In the genomic region with DNA sequence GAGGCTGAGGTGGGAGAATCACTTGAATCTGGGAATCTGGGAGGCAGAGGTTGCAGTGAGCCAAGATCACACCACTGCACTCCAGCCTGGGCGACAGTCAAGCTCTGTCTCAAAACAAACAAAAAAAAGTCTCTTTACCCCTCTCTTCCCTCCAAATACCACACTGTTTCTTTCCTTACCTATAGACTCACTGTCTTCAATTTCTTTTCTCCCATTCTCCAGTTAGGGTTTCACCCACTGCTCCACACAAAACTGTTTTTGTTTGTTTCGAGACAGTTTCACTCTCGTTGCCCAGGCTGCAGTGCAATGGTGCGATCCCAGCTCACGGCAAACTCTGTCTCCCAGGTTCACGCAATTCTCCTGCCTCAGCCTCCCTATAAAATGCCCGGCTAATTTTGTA, we compare ENCODE assay signal across 33 cellular contexts. TPM values are rescaled to one million over a fixed set of nuclear protein-coding genes. Genes with fewer than 3 reads are reported as not detected.
"Had no signal": no experiment of that assay in that cellular context is flagged by ENCODE, and none has a peak within 500 bp of the region (broad histone marks: within the 10 kb centered on the region; RNA-seq: fewer than 3 reads in every experiment).

No MANE protein-coding gene starts in this region.

- H3K27ac Mint-ChIP-seq: activated CD4-positive, alpha-beta T cell treated with anti-CD3 and anti-CD28 coated beads for 36 hours; activated naive CD8-positive, alpha-beta T cell had no signal

- H3K9me3 Mint-ChIP-seq: naive B cell; nephron progenitor cell; stimulated activated memory B cell treated with anti-CD40 and anti-IgM and Interleukin-4, amounts not matched to agents 10 μg/mL and 1 μg/mL and 100 μg/mL, for 72 hours had no signal

- H3K27ac ChIP-seq: body of pancreas, cardiac muscle cell, colonic mucosa, gastroesophageal sphincter, pancreas, prostate gland, skin epidermis, testis, transverse colon had no signal

- H3K4me3 ChIP-seq: body of pancreas, cardiac muscle cell, colonic mucosa, dorsolateral prefrontal cortex, gastroesophageal sphincter, pancreas, prostate gland, skin epidermis, testis, transverse colon had no signal

- H3K36me3 Mint-ChIP-seq: activated naive CD8-positive, alpha-beta T cell had no signal

- DNase-seq: activated CD4-positive, alpha-beta T cell treated with anti-CD3 and anti-CD28 coated beads for 36 hours; activated CD4-positive, CD25-positive, alpha-beta regulatory T cell; activated CD8-positive, alpha-beta memory T cell treated with anti-CD3 and anti-CD28 coated beads for 24 hours; activated gamma-delta T cell; anterior cingulate cortex; body of pancreas; cerebellar nuclear complex; colonic mucosa; dorsolateral prefrontal cortex; effector memory CD4-positive, alpha-beta T cell; hippocampal formation; left cardiac atrium; mammary epithelial cell; naive B cell; nephron progenitor cell; retina; stimulated activated CD4-positive, alpha-beta T cell treated with anti-CD3 and anti-CD28 coated beads, Interleukin-4, amount 100 ng/mL, for 24 hours; testis; transverse colon had no signal

- H3K4me1 ChIP-seq: colonic mucosa, prostate gland had no signal

- H3K27me3 ChIP-seq: body of pancreas, cardiac muscle cell, colonic mucosa, dorsolateral prefrontal cortex, gastroesophageal sphincter, pancreas, testis, transverse colon had no signal

- H3K9me3 ChIP-seq: body of pancreas, colonic mucosa, gastroesophageal sphincter, pancreas, prostate gland, testis, transverse colon had no signal

- H3K4me3 Mint-ChIP-seq: activated CD4-positive, alpha-beta T cell treated with anti-CD3 and anti-CD28 coated beads for 36 hours; activated naive CD8-positive, alpha-beta T cell; nephron progenitor cell; stimulated activated memory B cell treated with anti-CD40 and anti-IgM and Interleukin-4, amounts not matched to agents 10 μg/mL and 1 μg/mL and 100 μg/mL, for 72 hours had no signal

- ATAC-seq: activated CD4-positive, alpha-beta T cell treated with anti-CD3 and anti-CD28 coated beads for 36 hours; body of pancreas; gastroesophageal sphincter; left cardiac atrium; pancreas; sciatic nerve; stimulated activated memory B cell treated with anti-CD40 and anti-IgM and Interleukin-4, amounts not matched to agents 10 μg/mL and 1 μg/mL and 100 μg/mL, for 72 hours had no signal

- H3K27me3 Mint-ChIP-seq: activated CD4-positive, alpha-beta T cell treated with anti-CD3 and anti-CD28 coated beads for 36 hours; activated naive CD8-positive, alpha-beta T cell; naive B cell; stimulated activated memory B cell treated with anti-CD40 and anti-IgM and Interleukin-4, amounts not matched to agents 10 μg/mL and 1 μg/mL and 100 μg/mL, for 72 hours had no signal

- H3K36me3 ChIP-seq: colonic mucosa, prostate gland had no signal

RNA-seq across cellular contexts. Expression of gene MYL11, which starts 13.4 kb away (rescaled TPM):
- total RNA-seq: body of pancreas; cardiac muscle cell; fibroblast of lung; fibroblast of villous mesenchyme; gastroesophageal sphincter; left cardiac atrium; mammary epithelial cell; sciatic nerve; T-helper 2 cell treated with Interferon-gamma antibody and Interleukin-4, amounts not matched to agents 100 ng/mL and 5 ng/mL, for 36 hours had no signal
- polyA plus RNA-seq: endothelial cell of umbilical vein, keratinocyte, liver had no signal

RNA-seq across cellular contexts. Expression of gene SEPTIN1, which starts 21.2 kb away (rescaled TPM):
- polyA plus RNA-seq: fibroblast of lung, keratinocyte had no signal
